In genomic region chr2:72917138-72917874, GRCh38 we compare ENCODE assay signal across 8 cellular contexts. TPM values are rescaled to one million over a fixed set of nuclear protein-coding genes. Genes with fewer than 3 reads are reported as not detected.
A peak's percentile ranks its signal among the peaks of the same experiment; 100 is the strongest.
DNase-seq lines count a peak whose midpoint lies in the region; ATAC-seq and TF ChIP-seq lines count a peak whose summit lies in the region.

EMX1 (plus strand) TSS chr2:72917519; CDS start chr2:72917853, 334 bp downstream.

- H2AFZ ChIP-seq in neuron (ENCODE audit: low read depth, low read length): peak within 1 kb of the TSS; percentile 49

- POLR2A ChIA-PET in activated CD4-positive, alpha-beta memory T cell treated with anti-CD3 and anti-CD28 coated beads, Interleukin-2, amount 10 ng/mL, durations not matched to agents 7 days and 5 days (lab: Charles Lee): interaction anchor here (0.6 to 2.1 kb wide), 5 partner anchors 8 to 1708 kb away, joined by 3 to 11 read pairs (median 3); no protein-coding TSS in a partner anchor

- H3K9me3 ChIP-seq in neuron (ENCODE audit: low read length): no peaks in the 10 kb centered on the region

- TF ChIP-seq CTCF in GM12875 (IDR thresholded peaks at IDR 0.05; ENCODE audit: borderline replicate concordance, insufficient read depth, low read depth, low read length) (no peak), foreskin keratinocyte (conservative IDR thresholded peaks at IDR 0.05) (no peak)

- H3K4me3 ChIP-seq in GM12875 (ENCODE audit: low read depth, low read length): peak within 1 kb of the TSS; percentile 33
- H3K4me3 ChIP-seq in neuron (ENCODE audit: low read length): no peak within 1 kb of the TSS

- ATAC-seq in HG02588 (IDR thresholded peaks at IDR 0.05; ENCODE audit: unreplicated experiment): peak; percentile 45
- peak; percentile 75 for ATAC-seq in foreskin keratinocyte

- peaks cover 81% of the 10 kb centered on the region for H3K27me3 Mint-ChIP-seq in activated CD4-positive, alpha-beta memory T cell treated with anti-CD3 and anti-CD28 coated beads, Interleukin-2, amount 10 ng/mL, durations not matched to agents 7 days and 5 days

- H3K27me3 ChIP-seq in foreskin keratinocyte (peaks cover 100% of the 10 kb centered on the region), neuron (ENCODE audit: insufficient read depth, low read length) (peaks cover 95% of the 10 kb centered on the region)

- H3K9me3 Mint-ChIP-seq in activated CD4-positive, alpha-beta memory T cell treated with anti-CD3 and anti-CD28 coated beads, Interleukin-2, amount 10 ng/mL, durations not matched to agents 7 days and 5 days: no peaks in the 10 kb centered on the region

- H3K4me1 Mint-ChIP-seq in activated CD4-positive, alpha-beta memory T cell treated with anti-CD3 and anti-CD28 coated beads, Interleukin-2, amount 10 ng/mL, durations not matched to agents 7 days and 5 days: peaks cover 28% of the 10 kb centered on the region

- H3K4me1 ChIP-seq in foreskin keratinocyte (no peaks in the 10 kb centered on the region), neuron (ENCODE audit: insufficient read depth, low read length) (peaks cover 25% of the 10 kb centered on the region)

- DNase-seq in NCI-H2029 treated with DMSO at 0.1 percent for 48 hours (lab: John Stamatoyannopoulos, UW) (peak; percentile 21), foreskin keratinocyte (peak; percentile 61 to 77), GF-D8 (lab: John Stamatoyannopoulos, UW) (no peak), cerebellar nuclear complex (lab: John Stamatoyannopoulos, UW) (no peak)
- DNase-seq in activated CD4-positive, alpha-beta memory T cell treated with anti-CD3 and anti-CD28 coated beads, Interleukin-2, amount 10 ng/mL, durations not matched to agents 7 days and 5 days: peak; percentile 32

- no peak within 1 kb of the TSS for H3K27ac ChIP-seq in foreskin keratinocyte

- peak within 1 kb of the TSS; percentile 58 for H3K4me3 Mint-ChIP-seq in activated CD4-positive, alpha-beta memory T cell treated with anti-CD3 and anti-CD28 coated beads, Interleukin-2, amount 10 ng/mL, durations not matched to agents 7 days and 5 days

- CTCF ChIA-PET in activated CD4-positive, alpha-beta memory T cell treated with anti-CD3 and anti-CD28 coated beads, Interleukin-2, amount 10 ng/mL, durations not matched to agents 7 days and 5 days (lab: Charles Lee): interaction anchor here (0.7 to 1.3 kb wide), 4 partner anchors 9 to 58 kb away, joined by 3 to 4 read pairs (median 3); no protein-coding TSS in a partner anchor

- H3K27ac Mint-ChIP-seq in activated CD4-positive, alpha-beta memory T cell treated with anti-CD3 and anti-CD28 coated beads, Interleukin-2, amount 10 ng/mL, durations not matched to agents 7 days and 5 days: peak within 1 kb of the TSS; percentile 16

- H3K36me3 Mint-ChIP-seq in activated CD4-positive, alpha-beta memory T cell treated with anti-CD3 and anti-CD28 coated beads, Interleukin-2, amount 10 ng/mL, durations not matched to agents 7 days and 5 days (ENCODE audit: low read depth): no peaks in the 10 kb centered on the region

- H3K36me3 ChIP-seq in neuron (ENCODE audit: insufficient read depth, low read length): no peaks in the 10 kb centered on the region

RNA-seq across cellular contexts. Expression of gene EMX1, which starts in this region (rescaled TPM):
- total RNA-seq in activated CD4-positive, alpha-beta memory T cell treated with anti-CD3 and anti-CD28 coated beads, Interleukin-2, amount 10 ng/mL, durations not matched to agents 7 days and 5 days: not detected
- total RNA-seq in foreskin keratinocyte: not detected in 2 replicates
- polyA plus RNA-seq in foreskin keratinocyte: not detected in 2 replicates

Comparison
In these comparisons a context has a peak if more than half of its experiments do, and no peak if none do; other contexts are left out.
1. Peak in DNase-seq in activated CD4-positive, alpha-beta memory T cell treated with anti-CD3 and anti-CD28 coated beads, Interleukin-2, amount 10 ng/mL, durations not matched to agents 7 days and 5 days; RNA of the gene not detected or under 1 TPM.
2. Peak in DNase-seq and ATAC-seq in foreskin keratinocyte; RNA of the gene not detected or under 1 TPM.